ENCODE assay signal across 10 cellular contexts in genomic region chr10:124156524-124157225, GRCh38.
A peak's percentile ranks its signal among the peaks of the same experiment; 100 is the strongest.
DNase-seq lines count a peak whose midpoint lies in the region; ATAC-seq and TF ChIP-seq lines count a peak whose summit lies in the region.
"Had no signal": no experiment of that assay in that cellular context is flagged by ENCODE, and none has a peak within 500 bp of the region (broad histone marks: within the 10 kb centered on the region; RNA-seq: fewer than 3 reads in every experiment).

No MANE protein-coding gene starts in this region.

- H3K4me3 Mint-ChIP-seq in HFFc6 = no peak overlapping the region

- TF ChIP-seq CTCF in HFFc6 (IDR thresholded peaks at IDR 0.05) (peak; percentile 27; the same call in 1 of the 2 replicates), ascending aorta (IDR thresholded peaks at IDR 0.05) (no peak), liver (IDR thresholded peaks at IDR 0.05; ENCODE audit: low read depth, low read length, missing input control) (no peak)

- no peak overlapping the region; the same call in 1 of the 2 replicates for H3K27ac Mint-ChIP-seq in HFFc6

- H3K4me1 ChIP-seq in ascending aorta = peaks cover 27 to 48% of the 10 kb centered on the region in 2 donors
- H3K4me1 ChIP-seq in liver (ENCODE audit: control insufficient read depth in 4 of 4, insufficient read depth in 4 of 4, low read length in 3 of 4) = peaks cover 0 to 14% (median 5%) of the 10 kb centered on the region in 4 donors
- H3K4me1 ChIP-seq in subcutaneous abdominal adipose tissue (ENCODE audit: control insufficient read depth in 5 of 5, insufficient read depth in 5 of 5, low read length in 5 of 5) = peaks cover 23 to 60% (median 48%) of the 10 kb centered on the region in 5 donors

- H3K27ac ChIP-seq in ascending aorta (peak overlapping the region; percentile 81), liver (ENCODE audit: low read depth in 1 of 2, low read length in 2 of 2) (peak overlapping the region in 1 of 2 donors; percentile 6), subcutaneous abdominal adipose tissue (ENCODE audit: low read depth, low read length) (peak overlapping the region; percentile 70)

- intact Hi-C loops in ascending aorta (cut with DNase I) = loop anchor here (2.0 to 10.0 kb wide), 5 partner anchors 49 to 748 kb away; partner anchors contain the start of gene CHST15

- peaks cover 3% of the 10 kb centered on the region for H3K27me3 Mint-ChIP-seq in HFFc6 (ENCODE audit: insufficient read depth)

- H3K9me3 ChIP-seq in ascending aorta (no peaks in the 10 kb centered on the region), liver (ENCODE audit: control insufficient read depth in 4 of 4, low read length in 3 of 4) (no peaks in the 10 kb centered on the region), subcutaneous abdominal adipose tissue (ENCODE audit: control insufficient read depth in 5 of 5, low read length in 5 of 5) (peaks cover 0 to 2% (median 0%) of the 10 kb centered on the region in 5 donors)
- H3K9me3 ChIP-seq: gastrocnemius medialis had no signal

- DNase-seq in HFFc6 = no peak
- DNase-seq in ascending aorta (ENCODE audit: low spot score in 2 of 2) = peak in 1 of 2 donors; percentile 64
- no peak for DNase-seq in GOT3 (lab: John Stamatoyannopoulos, UW)
- no peak for DNase-seq in HPDE6-E6E7 (ENCODE audit: extremely low spot score)
- DNase-seq: activated CD4-positive, alpha-beta T cell treated with anti-CD3 and anti-CD28 coated beads for 4 hours; Karpas-422 had no signal

- H3K36me3 Mint-ChIP-seq in HFFc6 (ENCODE audit: low read depth) = peaks cover 5% of the 10 kb centered on the region; the same call in 1 of the 2 replicates

- peaks cover 16% of the 10 kb centered on the region for H3K9me3 Mint-ChIP-seq in HFFc6

- H3K9ac ChIP-seq in liver (ENCODE audit: low read depth in 1 of 2, low read length in 2 of 2) (no peak overlapping the region), subcutaneous abdominal adipose tissue (ENCODE audit: low read length in 5 of 5) (no peak overlapping the region)

- peak overlapping the region in 1 of 2 donors; percentile 33 for H3K4me3 ChIP-seq in ascending aorta
- H3K4me3 ChIP-seq in liver (ENCODE audit: low read depth in 1 of 3, low read length in 3 of 3) = no peak overlapping the region
- H3K4me3 ChIP-seq in subcutaneous abdominal adipose tissue (ENCODE audit: low read depth in 1 of 5, low read length in 5 of 5) = peak overlapping the region in 2 of 5 donors; percentile 13 to 27

- H3K27me3 ChIP-seq in ascending aorta (no peaks in the 10 kb centered on the region), liver (ENCODE audit: control insufficient read depth in 4 of 4, insufficient read depth in 4 of 4, low read length in 3 of 4) (peaks cover 0 to 7% (median 2%) of the 10 kb centered on the region in 4 donors), subcutaneous abdominal adipose tissue (ENCODE audit: control insufficient read depth in 5 of 5, insufficient read depth in 4 of 5, low read length in 5 of 5) (peaks cover 0 to 10% (median 8%) of the 10 kb centered on the region in 5 donors)
- H3K27me3 ChIP-seq: gastrocnemius medialis had no signal

- no peak for ATAC-seq in GM18498 (IDR thresholded peaks at IDR 0.05; ENCODE audit: unreplicated experiment)
- ATAC-seq: gastrocnemius medialis had no signal

- 55% methylated on average over 15 of the region's 15 CpGs for WGBS in liver

- no peaks in the 10 kb centered on the region for H3K36me3 ChIP-seq in ascending aorta
- H3K36me3 ChIP-seq in liver (ENCODE audit: control insufficient read depth in 4 of 4, insufficient read depth in 3 of 4, low read depth in 1 of 4, low read length in 3 of 4) = no peaks in the 10 kb centered on the region
- H3K36me3 ChIP-seq in subcutaneous abdominal adipose tissue (ENCODE audit: control insufficient read depth in 5 of 5, insufficient read depth in 5 of 5, low read length in 5 of 5) = no peaks in the 10 kb centered on the region
- H3K36me3 ChIP-seq: gastrocnemius medialis had no signal

- H3K4me1 Mint-ChIP-seq in HFFc6 (ENCODE audit: low read depth) = peaks cover 25% of the 10 kb centered on the region; the same call in 1 of the 2 replicates

- TF ChIP-seq RAD21 in liver (IDR thresholded peaks at IDR 0.05) = no peak

TF ChIP-seq in liver, 16 proteins besides CTCF, POLR2A, EP300 and RAD21:
- TF ChIP-seq, protein P1, sequence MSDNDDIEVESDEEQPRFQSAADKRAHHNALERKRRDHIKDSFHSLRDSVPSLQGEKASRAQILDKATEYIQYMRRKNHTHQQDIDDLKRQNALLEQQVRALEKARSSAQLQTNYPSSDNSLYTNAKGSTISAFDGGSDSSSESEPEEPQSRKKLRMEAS (IDR thresholded peaks at IDR 0.05) = no peak
- peak; percentile 56 for TF ChIP-seq NR2F2 (IDR thresholded peaks at IDR 0.05)
